In the genomic region with DNA sequence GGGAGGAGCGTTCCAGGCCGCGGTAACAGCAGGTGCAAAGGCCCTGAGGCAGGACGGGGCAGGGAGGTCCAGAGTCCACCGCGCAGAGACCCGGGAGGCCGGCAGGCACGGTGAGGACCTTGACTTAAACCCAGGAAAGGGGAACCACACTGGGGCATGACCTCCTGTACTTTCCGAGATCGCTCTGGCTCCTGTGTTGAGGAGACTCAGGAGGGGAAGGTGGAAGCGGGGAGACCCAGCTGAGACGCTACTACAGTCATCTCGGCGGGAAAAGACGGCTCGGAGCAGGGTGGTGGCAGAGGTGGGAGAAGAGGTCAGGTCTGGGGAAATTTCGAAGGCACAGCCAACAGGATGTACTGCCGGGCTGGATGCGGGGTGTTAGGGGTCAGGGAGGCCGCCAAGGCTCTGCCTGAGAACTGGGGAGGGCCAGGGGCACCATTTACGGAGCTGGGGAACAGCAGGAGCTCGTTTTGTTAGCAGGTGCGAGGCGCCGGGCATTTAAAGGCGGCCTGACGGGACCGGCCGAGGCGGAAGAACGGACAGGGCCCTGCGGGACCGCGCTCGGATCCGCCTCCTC, we compare ENCODE assay signal across 8 cellular contexts. TPM values are rescaled to one million over a fixed set of nuclear protein-coding genes. Genes with fewer than 3 reads are reported as not detected.
DNase-seq lines count a peak whose midpoint lies in the region; ATAC-seq and TF ChIP-seq lines count a peak whose summit lies in the region.

No MANE protein-coding gene starts in this region.

- no peak for TF ChIP-seq POLR2A in thyroid gland (IDR thresholded peaks at IDR 0.05)

- peak overlapping the region; percentile 87 to 95 (median 88) for H3K27ac ChIP-seq in thyroid gland

- H3K27ac Mint-ChIP-seq in activated naive CD8-positive, alpha-beta T cell treated with anti-CD3 and anti-CD28 coated beads, Interleukin-2, amount 10 ng/mL, durations not matched to agents 7 days and 5 days = peak overlapping the region; percentile 97

- H3K9me3 ChIP-seq in thyroid gland = no peaks in the 10 kb centered on the region

- no peaks in the 10 kb centered on the region for H3K27me3 ChIP-seq in thyroid gland

- intact Hi-C loops in left colon (cut with DNase I, micrococcal nuclease) (no loop called here), thyroid gland (cut with DNase I) (no loop called here)

- WGBS in thyroid gland, 2 donors = 41 to 54% methylated on average over 24 to 31 of the region's 37 CpGs

- peaks cover 5 to 13% of the 10 kb centered on the region in 2 donors for H3K4me1 ChIP-seq in thyroid gland

- H3K36me3 ChIP-seq in thyroid gland = no peaks in the 10 kb centered on the region

- POLR2A ChIA-PET in activated naive CD8-positive, alpha-beta T cell treated with anti-CD3 and anti-CD28 coated beads, Interleukin-2, amount 10 ng/mL, durations not matched to agents 7 days and 5 days (lab: Charles Lee) = interaction anchor here (0.7 to 2.3 kb wide), 31 partner anchors 9 to 1249 kb away, joined by 3 to 24 read pairs (median 4); a partner anchor contains a TSS

- H3K27me3 Mint-ChIP-seq in activated naive CD8-positive, alpha-beta T cell treated with anti-CD3 and anti-CD28 coated beads, Interleukin-2, amount 10 ng/mL, durations not matched to agents 7 days and 5 days = peaks cover 1% of the 10 kb centered on the region

- no peak for TF ChIP-seq CTCF in thyroid gland (IDR thresholded peaks at IDR 0.05)

- H3K4me1 Mint-ChIP-seq in activated naive CD8-positive, alpha-beta T cell treated with anti-CD3 and anti-CD28 coated beads, Interleukin-2, amount 10 ng/mL, durations not matched to agents 7 days and 5 days = peaks cover 30% of the 10 kb centered on the region

- peak overlapping the region; percentile 57 to 66 (median 61) for H3K4me3 ChIP-seq in thyroid gland (replicated peaks in 1 of 3)

- H3K4me3 Mint-ChIP-seq in activated naive CD8-positive, alpha-beta T cell treated with anti-CD3 and anti-CD28 coated beads, Interleukin-2, amount 10 ng/mL, durations not matched to agents 7 days and 5 days = peak overlapping the region; percentile 96

- DNase-seq in stimulated activated CD4-positive, alpha-beta T cell treated with anti-CD3 and anti-CD28 coated beads, Interleukin-2, amount 100 ng/mL, for 24 hours = peak; percentile 16 to 37
- DNase-seq in stimulated activated CD4-positive, alpha-beta T cell treated with anti-CD3 and anti-CD28 coated beads, Interleukin-12 subunit alpha, Interleukin-12 subunit beta, amount 100 ng/mL, for 4 hours = no peak
- DNase-seq in activated naive CD8-positive, alpha-beta T cell treated with anti-CD3 and anti-CD28 coated beads, Interleukin-2, amount 10 ng/mL, durations not matched to agents 7 days and 5 days = no peak
- DNase-seq in left colon = peak in 1 of 2 donors; percentile 42
- DNase-seq in thyroid gland = peak in 1 of 2 donors; percentile 6
- DNase-seq in effector CD8-positive, alpha-beta T cell (lab: John Stamatoyannopoulos, UW) = no peak
- DNase-seq in MV-4-11 (lab: John Stamatoyannopoulos, UW) = no peak

- H3K9me3 Mint-ChIP-seq in activated naive CD8-positive, alpha-beta T cell treated with anti-CD3 and anti-CD28 coated beads, Interleukin-2, amount 10 ng/mL, durations not matched to agents 7 days and 5 days = no peaks in the 10 kb centered on the region

- no peak for ATAC-seq in activated naive CD8-positive, alpha-beta T cell treated with anti-CD3 and anti-CD28 coated beads, Interleukin-2, amount 10 ng/mL, durations not matched to agents 7 days and 5 days (ENCODE audit: low read depth)
- ATAC-seq in left colon (peak; percentile 40), HG02623 (IDR thresholded peaks at IDR 0.05; ENCODE audit: unreplicated experiment) (no peak)

- no peaks in the 10 kb centered on the region for H3K36me3 Mint-ChIP-seq in activated naive CD8-positive, alpha-beta T cell treated with anti-CD3 and anti-CD28 coated beads, Interleukin-2, amount 10 ng/mL, durations not matched to agents 7 days and 5 days

RNA-seq across cellular contexts. Expression of a gene that starts 22.3 kb away (rescaled TPM):
- total RNA-seq in activated naive CD8-positive, alpha-beta T cell treated with anti-CD3 and anti-CD28 coated beads, Interleukin-2, amount 10 ng/mL, durations not matched to agents 7 days and 5 days = 1 to 10 TPM; 2.5 to 2.8 TPM
- total RNA-seq in left colon (1 to 10 TPM in 1 of 2 donors, under 1 TPM in 1; 0.12 to 9.8 TPM), thyroid gland (under 1 TPM in 2 of 4 donors, not detected in 2; 0.92 to 0.98 TPM)

RNA-seq across cellular contexts. Expression of a gene that starts 39.1 kb away (rescaled TPM):
- 10 to 100 TPM; 17.8 to 23.1 TPM for total RNA-seq in activated naive CD8-positive, alpha-beta T cell treated with anti-CD3 and anti-CD28 coated beads, Interleukin-2, amount 10 ng/mL, durations not matched to agents 7 days and 5 days
- total RNA-seq in left colon = 10 to 100 TPM; 23.2 to 25.5 TPM
- total RNA-seq in thyroid gland = 10 to 100 TPM; 18.8 to 37.1 (median 21.2) TPM

Comparison
In these comparisons a context has a peak if more than half of its experiments do, and no peak if none do; other contexts are left out.
1. DNase-seq: peak in stimulated activated CD4-positive, alpha-beta T cell treated with anti-CD3 and anti-CD28 coated beads, Interleukin-2, amount 100 ng/mL, for 24 hours (2 of 2); none in stimulated activated CD4-positive, alpha-beta T cell treated with anti-CD3 and anti-CD28 coated beads, Interleukin-12 subunit alpha, Interleukin-12 subunit beta, amount 100 ng/mL, for 4 hours (single experiment), activated naive CD8-positive, alpha-beta T cell treated with anti-CD3 and anti-CD28 coated beads, Interleukin-2, amount 10 ng/mL, durations not matched to agents 7 days and 5 days (single experiment), effector CD8-positive, alpha-beta T cell (single experiment) and MV-4-11 (single experiment).